1 cellular context compared by ENCODE assay signal in the genomic region with DNA sequence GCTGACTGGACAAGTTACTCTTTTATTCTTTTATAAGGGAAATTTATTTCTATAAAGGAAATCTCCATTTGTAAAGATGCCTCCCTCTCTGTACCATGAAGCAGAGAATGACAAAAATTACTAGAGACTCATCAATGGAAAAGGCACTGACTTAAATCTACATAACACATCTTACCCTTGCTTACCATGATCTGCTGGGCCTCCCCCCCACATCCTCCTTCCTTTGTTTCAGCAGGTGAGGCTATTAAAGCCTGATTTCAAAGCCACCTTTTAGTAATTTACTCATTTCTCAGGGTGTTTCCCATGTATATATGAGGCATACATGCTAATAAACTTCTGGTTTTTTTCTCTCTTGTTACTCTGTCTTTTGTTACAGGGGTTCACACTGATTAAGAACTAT.
TF ChIP-seq lines count a peak whose summit lies in the region.

No MANE protein-coding gene starts in this region.

TF ChIP-seq in WTC11, 78 proteins besides CTCF, POLR2A, EP300 and RAD21 (continued from another document):
- TF ChIP-seq, protein P1, sequence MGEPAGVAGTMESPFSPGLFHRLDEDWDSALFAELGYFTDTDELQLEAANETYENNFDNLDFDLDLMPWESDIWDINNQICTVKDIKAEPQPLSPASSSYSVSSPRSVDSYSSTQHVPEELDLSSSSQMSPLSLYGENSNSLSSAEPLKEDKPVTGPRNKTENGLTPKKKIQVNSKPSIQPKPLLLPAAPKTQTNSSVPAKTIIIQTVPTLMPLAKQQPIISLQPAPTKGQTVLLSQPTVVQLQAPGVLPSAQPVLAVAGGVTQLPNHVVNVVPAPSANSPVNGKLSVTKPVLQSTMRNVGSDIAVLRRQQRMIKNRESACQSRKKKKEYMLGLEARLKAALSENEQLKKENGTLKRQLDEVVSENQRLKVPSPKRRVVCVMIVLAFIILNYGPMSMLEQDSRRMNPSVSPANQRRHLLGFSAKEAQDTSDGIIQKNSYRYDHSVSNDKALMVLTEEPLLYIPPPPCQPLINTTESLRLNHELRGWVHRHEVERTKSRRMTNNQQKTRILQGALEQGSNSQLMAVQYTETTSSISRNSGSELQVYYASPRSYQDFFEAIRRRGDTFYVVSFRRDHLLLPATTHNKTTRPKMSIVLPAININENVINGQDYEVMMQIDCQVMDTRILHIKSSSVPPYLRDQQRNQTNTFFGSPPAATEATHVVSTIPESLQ (CRISPR knock-in tag; IDR thresholded peaks at IDR 0.05): no peak
- TF ChIP-seq ZBTB21 (CRISPR knock-in tag; IDR thresholded peaks at IDR 0.05; ENCODE audit: borderline replicate concordance) (no peak), NR1H2 (CRISPR knock-in tag; IDR thresholded peaks at IDR 0.05) (no peak), FOXP1 (CRISPR knock-in tag; IDR thresholded peaks at IDR 0.05; ENCODE audit: borderline replicate concordance) (no peak), TCF7 (CRISPR knock-in tag; IDR thresholded peaks at IDR 0.05; ENCODE audit: low read depth) (no peak), PRRX2 (CRISPR knock-in tag; IDR thresholded peaks at IDR 0.05) (no peak)
- TF ChIP-seq, protein P2, sequence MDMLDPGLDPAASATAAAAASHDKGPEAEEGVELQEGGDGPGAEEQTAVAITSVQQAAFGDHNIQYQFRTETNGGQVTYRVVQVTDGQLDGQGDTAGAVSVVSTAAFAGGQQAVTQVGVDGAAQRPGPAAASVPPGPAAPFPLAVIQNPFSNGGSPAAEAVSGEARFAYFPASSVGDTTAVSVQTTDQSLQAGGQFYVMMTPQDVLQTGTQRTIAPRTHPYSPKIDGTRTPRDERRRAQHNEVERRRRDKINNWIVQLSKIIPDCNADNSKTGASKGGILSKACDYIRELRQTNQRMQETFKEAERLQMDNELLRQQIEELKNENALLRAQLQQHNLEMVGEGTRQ (CRISPR knock-in tag; IDR thresholded peaks at IDR 0.05): no peak
- TF ChIP-seq, protein P3, sequence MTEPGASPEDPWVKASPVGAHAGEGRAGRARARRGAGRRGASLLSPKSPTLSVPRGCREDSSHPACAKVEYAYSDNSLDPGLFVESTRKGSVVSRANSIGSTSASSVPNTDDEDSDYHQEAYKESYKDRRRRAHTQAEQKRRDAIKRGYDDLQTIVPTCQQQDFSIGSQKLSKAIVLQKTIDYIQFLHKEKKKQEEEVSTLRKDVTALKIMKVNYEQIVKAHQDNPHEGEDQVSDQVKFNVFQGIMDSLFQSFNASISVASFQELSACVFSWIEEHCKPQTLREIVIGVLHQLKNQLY (CRISPR knock-in tag; IDR thresholded peaks at IDR 0.05): no peak
